In genomic region chr3:106945435-106945834, GRCh38 we compare ENCODE assay signal across 21 cellular contexts.
DNase-seq lines count a peak whose midpoint lies in the region; ATAC-seq and TF ChIP-seq lines count a peak whose summit lies in the region.
"Had no signal": no experiment of that assay in that cellular context is flagged by ENCODE, and none has a peak within 500 bp of the region (broad histone marks: within the 10 kb centered on the region; RNA-seq: fewer than 3 reads in every experiment).

No MANE protein-coding gene starts in this region.

- no peak for TF ChIP-seq CTCF in AG09309 (IDR thresholded peaks at IDR 0.05; ENCODE audit: control insufficient read depth, insufficient read depth, low read depth, low read length, missing control alignments)
- TF ChIP-seq CTCF in fibroblast of pulmonary artery (IDR thresholded peaks at IDR 0.05; ENCODE audit: low read length, missing control alignments), result no peak
- no peak for TF ChIP-seq CTCF in mucosa of descending colon (IDR thresholded peaks at IDR 0.05)

- no peak for ATAC-seq in mucosa of descending colon
- ATAC-seq: activated T-cell treated with anti-CD3 and anti-CD28 coated beads, Interleukin-2, amount 50 U/mL, for 4 hours; K562; right cardiac atrium had no signal

- H3K4me3 ChIP-seq in AG09309 (ENCODE audit: control insufficient read depth, low read depth, low read length) (no peak overlapping the region), fibroblast of pulmonary artery (replicated peaks; ENCODE audit: low read depth, low read length) (no peak overlapping the region), mucosa of descending colon (no peak overlapping the region)
- H3K4me3 ChIP-seq: breast epithelium, K562, suprapubic skin had no signal

- H3K36me3 ChIP-seq in mucosa of descending colon (ENCODE audit: low read depth), result no peaks in the 10 kb centered on the region
- H3K36me3 ChIP-seq: breast epithelium, suprapubic skin had no signal

- intact Hi-C loops in mucosa of descending colon (cut with DNase I, micrococcal nuclease), result no loop called here

- H3K9me3 ChIP-seq in mucosa of descending colon, result peaks cover 15% of the 10 kb centered on the region
- H3K9me3 ChIP-seq: breast epithelium, suprapubic skin had no signal

- DNase-seq in AG09309 (ENCODE audit: low read depth) (peak; percentile 43), GM03348 (ENCODE audit: low spot score) (peak; percentile 37), NCI-H2081 (lab: John Stamatoyannopoulos, UW) (peak; percentile 17 to 57), fibroblast of pulmonary artery (ENCODE audit: low read depth) (peak; percentile 4), NCI-H1694 (lab: John Stamatoyannopoulos, UW) (no peak), NCI-H1048 (lab: John Stamatoyannopoulos, UW) (no peak), mucosa of descending colon (no peak), islet precursor cell (no peak)
- DNase-seq: activated CD4-positive, alpha-beta memory T cell treated with anti-CD3 and anti-CD28 coated beads for 36 hours; activated naive CD8-positive, alpha-beta T cell treated with anti-CD3 and anti-CD28 coated beads, Interleukin-2, amount 10 ng/mL, durations not matched to agents 7 days and 5 days; activated T-cell treated with anti-CD3 and anti-CD28 coated beads, Interleukin-2, amount 50 U/mL, for 4 hours; dermis blood vessel endothelial cell; hypothalamus; nucleus accumbens; OCI-M1; right cardiac atrium; stimulated activated CD4-positive, alpha-beta T cell treated with anti-CD3 and anti-CD28 coated beads, Interleukin-2, amount 100 ng/mL, for 24 hours; T1000 had no signal

- H3K4me1 ChIP-seq in mucosa of descending colon (ENCODE audit: low read depth), result no peaks in the 10 kb centered on the region
- H3K4me1 ChIP-seq: breast epithelium, suprapubic skin had no signal

Comparison
In these comparisons a context has a peak if more than half of its experiments do, and no peak if none do; other contexts are left out.
1. DNase-seq: peak in AG09309 (single experiment), GM03348 (single experiment), NCI-H2081 (2 of 2) and fibroblast of pulmonary artery (single experiment); none in NCI-H1694 (single experiment), NCI-H1048 (single experiment), mucosa of descending colon (0 of 3) and islet precursor cell (single experiment).